In the genomic region with DNA sequence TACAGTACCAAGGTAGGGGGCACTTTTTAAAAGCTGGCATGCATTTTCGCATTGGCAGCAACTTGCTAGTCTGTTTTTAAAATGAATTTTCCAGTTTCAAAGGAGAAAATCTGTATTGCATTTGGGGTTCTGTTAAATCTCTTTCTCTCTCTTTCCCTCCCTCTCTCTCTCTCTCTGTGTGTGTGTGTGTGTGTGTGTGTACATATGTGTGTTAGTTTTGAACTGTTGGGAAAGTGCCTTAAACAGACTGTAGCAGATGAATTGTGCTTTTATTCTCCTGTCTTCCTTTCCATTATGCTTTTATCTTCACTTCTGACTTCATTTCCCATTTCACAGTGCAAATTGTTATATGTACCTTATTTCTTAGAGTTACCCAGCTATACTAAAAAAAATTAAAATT, we compare ENCODE assay signal across 19 cellular contexts.
"Had no signal": no experiment of that assay in that cellular context is flagged by ENCODE, and none has a peak within 500 bp of the region (broad histone marks: within the 10 kb centered on the region; RNA-seq: fewer than 3 reads in every experiment).

No MANE protein-coding gene starts in this region.

- DNase-seq: activated B cell treated with CpG ODN at 0.5 μM for 24 hours; activated naive CD4-positive, alpha-beta T cell treated with anti-CD3 and anti-CD28 coated beads for 36 hours; adrenal gland; cerebellar nuclear complex; effector memory CD4-positive, alpha-beta T cell; head of caudate nucleus; naive B cell; pancreas; SIG-M5; stimulated activated CD4-positive, alpha-beta T cell treated with anti-CD3 and anti-CD28 coated beads, Interleukin-4, amount 100 ng/mL, for 24 hours; stimulated activated naive CD4-positive, alpha-beta T cell treated with Interleukin-2 at 50 U/mL for 16 hours; T-helper 2 cell; upper lobe of left lung had no signal

- H3K27ac Mint-ChIP-seq: activated B cell treated with CpG ODN at 0.5 μM for 24 hours; activated CD4-positive, alpha-beta T cell treated with anti-CD3 and anti-CD28 coated beads, Interleukin-2, amount 10 ng/mL, durations not matched to agents 24 days and 14 days; activated naive CD4-positive, alpha-beta T cell treated with anti-CD3 and anti-CD28 coated beads for 36 hours; activated T-helper 2 cell treated with anti-CD3 and anti-CD28 coated beads, Interferon-gamma antibody, Interleukin-2, Interleukin-4, amounts not matched to agents 10 μg/mL and 5 μg/mL and 100 μg/mL, durations not matched to agents 14 hours and 24 hours and 36 hours; brain; dendritic cell treated with granulocyte-macrophage colony-stimulating factor and Interleukin-4, amounts not matched to agents 40 ng/mL and 50 ng/mL, for 4 days; naive B cell had no signal

- H3K4me3 Mint-ChIP-seq: activated B cell treated with CpG ODN at 0.5 μM for 24 hours; activated CD4-positive, alpha-beta T cell treated with anti-CD3 and anti-CD28 coated beads, Interleukin-2, amount 10 ng/mL, durations not matched to agents 24 days and 14 days; activated naive CD4-positive, alpha-beta T cell treated with anti-CD3 and anti-CD28 coated beads for 36 hours; brain; dendritic cell treated with granulocyte-macrophage colony-stimulating factor and Interleukin-4, amounts not matched to agents 40 ng/mL and 50 ng/mL, for 4 days; naive B cell had no signal

- H3K27me3 ChIP-seq: adrenal gland, pancreas, suprapubic skin, upper lobe of left lung had no signal

- H3K36me3 Mint-ChIP-seq: brain, naive B cell had no signal

- H3K9me3 ChIP-seq: adrenal gland, pancreas, suprapubic skin, upper lobe of left lung had no signal

- H3K4me3 ChIP-seq: adrenal gland, pancreas, skin epidermis, suprapubic skin, upper lobe of left lung had no signal

- H3K9me3 Mint-ChIP-seq: activated B cell treated with CpG ODN at 0.5 μM for 24 hours; activated CD4-positive, alpha-beta T cell treated with anti-CD3 and anti-CD28 coated beads, Interleukin-2, amount 10 ng/mL, durations not matched to agents 24 days and 14 days; activated naive CD4-positive, alpha-beta T cell treated with anti-CD3 and anti-CD28 coated beads for 36 hours; activated T-helper 2 cell treated with anti-CD3 and anti-CD28 coated beads, Interferon-gamma antibody, Interleukin-2, Interleukin-4, amounts not matched to agents 10 μg/mL and 5 μg/mL and 100 μg/mL, durations not matched to agents 14 hours and 24 hours and 36 hours; brain; dendritic cell treated with granulocyte-macrophage colony-stimulating factor and Interleukin-4, amounts not matched to agents 40 ng/mL and 50 ng/mL, for 4 days; naive B cell had no signal

- H3K36me3 ChIP-seq: adrenal gland, pancreas, suprapubic skin, upper lobe of left lung had no signal

- H3K4me1 ChIP-seq: adrenal gland, upper lobe of left lung had no signal

- H3K27ac ChIP-seq: adrenal gland, pancreas, skin epidermis, suprapubic skin, upper lobe of left lung had no signal

- ATAC-seq: pancreas had no signal

- H3K27me3 Mint-ChIP-seq: activated B cell treated with CpG ODN at 0.5 μM for 24 hours; dendritic cell treated with granulocyte-macrophage colony-stimulating factor and Interleukin-4, amounts not matched to agents 40 ng/mL and 50 ng/mL, for 4 days; naive B cell had no signal
